In the genomic region with DNA sequence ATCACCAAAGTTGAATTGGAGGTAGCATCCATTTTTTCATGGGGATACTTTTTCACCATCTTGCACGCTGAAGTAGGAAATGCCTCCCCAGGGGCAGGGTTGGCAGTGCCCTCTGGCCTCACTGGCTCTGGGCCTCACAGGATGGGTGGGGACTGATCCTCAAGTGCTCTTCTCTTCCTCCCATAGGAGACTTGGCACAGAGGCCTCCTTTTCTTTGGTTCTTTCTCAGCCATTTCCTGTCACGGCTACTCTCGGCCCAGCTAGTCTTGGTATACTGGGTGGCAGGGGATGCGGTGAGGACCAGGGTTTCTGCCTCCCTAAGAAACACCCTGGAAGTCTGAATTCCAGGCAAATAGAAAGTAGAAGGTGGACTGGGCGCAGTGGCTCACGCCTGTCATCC, we compare ENCODE assay signal across 25 cellular contexts. TPM values are rescaled to one million over a fixed set of nuclear protein-coding genes. Genes with fewer than 3 reads are reported as not detected.
DNase-seq lines count a peak whose midpoint lies in the region; ATAC-seq, FAIRE-seq and TF ChIP-seq lines count a peak whose summit lies in the region.
"Had no signal": no experiment of that assay in that cellular context is flagged by ENCODE, and none has a peak within 500 bp of the region (broad histone marks: within the 10 kb centered on the region; RNA-seq: fewer than 3 reads in every experiment).

No MANE protein-coding gene starts in this region.

- no peaks in the 10 kb centered on the region for H3K36me3 ChIP-seq in ACC112 (ENCODE audit: insufficient read depth, low read length)
- peaks cover 13% of the 10 kb centered on the region; the same call in 1 of the 2 replicates for H3K36me3 ChIP-seq in PC-9 (ENCODE audit: low read depth)
- H3K36me3 ChIP-seq in neutrophil = peaks cover 65% of the 10 kb centered on the region
- no peaks in the 10 kb centered on the region for H3K36me3 ChIP-seq in kidney (ENCODE audit: control insufficient read depth in 1 of 2, insufficient read depth in 2 of 2, low read length in 2 of 2)
- no peaks in the 10 kb centered on the region for H3K36me3 ChIP-seq in thyroid gland
- H3K36me3 ChIP-seq: esophagus squamous epithelium, transverse colon had no signal

- no peaks in the 10 kb centered on the region for H4K20me1 ChIP-seq in PC-9 (ENCODE audit: insufficient read depth)

- no peak for FAIRE-seq in kidney (lab: Jason Lieb, UNC)
- FAIRE-seq: astrocyte, RCC 7860 had no signal

- intact Hi-C loops in PC-9 (cut with micrococcal nuclease; ENCODE audit: unreplicated experiment) (loop anchor here (1.0 kb wide), 2 partner anchors 12 to 52 kb away; no protein-coding TSS in a partner anchor), left cardiac atrium (cut with DNase I) (no loop called here), kidney (cut with DNase I) (no loop called here), thyroid gland (cut with DNase I) (no loop called here)

- TF ChIP-seq CTCF in PC-9 (conservative IDR thresholded peaks at IDR 0.05) (no peak), neutrophil (IDR thresholded peaks at IDR 0.05) (no peak), kidney (IDR thresholded peaks at IDR 0.05; ENCODE audit: borderline replicate concordance, extremely low read depth, insufficient read depth) (no peak), thyroid gland (IDR thresholded peaks at IDR 0.05) (no peak)

- CTCF ChIA-PET in PC-9 (lab: Charles Lee) = no interaction called here

- H3K9ac ChIP-seq in kidney (ENCODE audit: low read length in 2 of 2) = no peak overlapping the region

- H3K4me3 ChIP-seq in ACC112 (ENCODE audit: low read depth, low read length) = no peak overlapping the region
- H3K4me3 ChIP-seq in PC-9 = peak overlapping the region; percentile 70
- H3K4me3 ChIP-seq in neutrophil (ENCODE audit: low read depth in 1 of 2, low read length in 1 of 2) = peak overlapping the region in 1 of 2 experiments; percentile 47
- H3K4me3 ChIP-seq in kidney (ENCODE audit: low read length in 2 of 2) = no peak overlapping the region
- no peak overlapping the region for H3K4me3 ChIP-seq in thyroid gland (replicated peaks in 1 of 3)
- H3K4me3 ChIP-seq: esophagus squamous epithelium, GM23338, transverse colon had no signal

- ATAC-seq in left cardiac atrium = peak in 1 of 2 donors; percentile 27
- ATAC-seq: activated naive CD4-positive, alpha-beta T cell treated with anti-CD3 and anti-CD28 coated beads, Interleukin-2, amount 50 U/mL, for 72 hours; GM23338; T-helper 17 cell had no signal

- H3F3A ChIP-seq in PC-9 (ENCODE audit: insufficient read depth, low read depth) = peaks cover 95% of the 10 kb centered on the region

- TF ChIP-seq POLR2A in thyroid gland (IDR thresholded peaks at IDR 0.05) = no peak

- H3K9me3 ChIP-seq in PC-9 (ENCODE audit: insufficient read depth, low read depth) (no peaks in the 10 kb centered on the region), neutrophil (no peaks in the 10 kb centered on the region), kidney (ENCODE audit: control insufficient read depth in 1 of 2, low read length in 2 of 2) (no peaks in the 10 kb centered on the region), thyroid gland (no peaks in the 10 kb centered on the region)
- H3K9me3 ChIP-seq: esophagus squamous epithelium, transverse colon had no signal

- H2AFZ ChIP-seq in ACC112 (ENCODE audit: low read length, unreplicated experiment) (no peak overlapping the region), PC-9 (no peak overlapping the region)
- H2AFZ ChIP-seq: GM23338 had no signal

- H3K27ac ChIP-seq in ACC112 (ENCODE audit: low read depth, low read length) = peak overlapping the region; percentile 77
- peak overlapping the region; percentile 99 for H3K27ac ChIP-seq in PC-9
- peak overlapping the region; percentile 98 for H3K27ac ChIP-seq in neutrophil
- no peak overlapping the region for H3K27ac ChIP-seq in kidney (ENCODE audit: low read depth in 2 of 2, low read length in 2 of 2)
- peak overlapping the region in 1 of 3 donors; percentile 74 for H3K27ac ChIP-seq in thyroid gland
- H3K27ac ChIP-seq: C4-2B had no signal

- H3K4me2 ChIP-seq in PC-9 = peak overlapping the region; percentile 91
- H3K4me2 ChIP-seq: GM23338 had no signal

- H3K79me2 ChIP-seq in ACC112 (ENCODE audit: control insufficient read depth, insufficient read depth, low read length, unreplicated experiment) (no peaks in the 10 kb centered on the region), PC-9 (ENCODE audit: low read depth) (peaks cover 39% of the 10 kb centered on the region)

- POLR2A ChIA-PET in PC-9 (lab: Charles Lee; ENCODE audit: unreplicated experiment) = no interaction called here

- H3K4me1 ChIP-seq in ACC112 (ENCODE audit: control insufficient read depth, insufficient read depth, low read length, unreplicated experiment) = peaks cover 43% of the 10 kb centered on the region
- peaks cover 95% of the 10 kb centered on the region for H3K4me1 ChIP-seq in PC-9 (replicated peaks; ENCODE audit: insufficient read depth)
- H3K4me1 ChIP-seq in neutrophil (ENCODE audit: control insufficient read depth in 1 of 2, insufficient read depth in 1 of 2, low read depth in 1 of 2, low read length in 1 of 2) = peaks cover 74 to 81% of the 10 kb centered on the region in 2 experiments
- H3K4me1 ChIP-seq in kidney (ENCODE audit: control insufficient read depth in 1 of 2, insufficient read depth in 1 of 2, low read depth in 1 of 2, low read length in 2 of 2) = peaks cover 7 to 13% of the 10 kb centered on the region in 2 donors
- peaks cover 9 to 75% of the 10 kb centered on the region in 2 donors for H3K4me1 ChIP-seq in thyroid gland

- H3K9me2 ChIP-seq in PC-9 (ENCODE audit: insufficient read depth) = no peaks in the 10 kb centered on the region

- DNase-seq in PC-9 = peak; percentile 62 to 82
- DNase-seq in left cardiac atrium = peak; percentile 60
- no peak for DNase-seq in COLO829 (ENCODE audit: low spot score)
- DNase-seq in foreskin melanocyte = no peak
- DNase-seq in kidney = no peak
- no peak for DNase-seq in thyroid gland
- DNase-seq: activated CD4-positive, alpha-beta T cell treated with anti-CD3 and anti-CD28 coated beads, Interleukin-2, amount 10 ng/mL, durations not matched to agents 24 days and 14 days; cerebellar nuclear complex; DMS 273 treated with DMSO at 0.1 percent for 48 hours; effector CD8-positive, alpha-beta T cell; esophagus squamous epithelium; kidney glomerular epithelial cell; NCI-H1417; NCI-H446 treated with DMSO at 0.1 percent for 48 hours; stimulated activated CD4-positive, alpha-beta T cell treated with anti-CD3 and anti-CD28 coated beads, Interleukin-4, amount 100 ng/mL, for 1 hour; stimulated activated naive CD4-positive, alpha-beta T cell treated with Interleukin-2 at 50 U/mL for 16 hours; T-helper 17 cell; transverse colon had no signal

- WGBS in thyroid gland, 2 donors = 72 to 75% methylated on average over 6 of the region's 6 CpGs

- BruUV-seq in PC-9 (replicated peaks; lab: Mats Ljungman, UMichigan) = no TSS peak

- H3K27me3 ChIP-seq in ACC112 (ENCODE audit: insufficient read depth, low read length) (no peaks in the 10 kb centered on the region), PC-9 (ENCODE audit: insufficient read depth, low read depth) (no peaks in the 10 kb centered on the region), neutrophil (no peaks in the 10 kb centered on the region), thyroid gland (no peaks in the 10 kb centered on the region)
- H3K27me3 ChIP-seq: esophagus squamous epithelium, transverse colon had no signal

RNA-seq across cellular contexts. Expression of a gene that starts 58.2 kb away (rescaled TPM):
- 0.80 and 1.5 TPM in 2 replicates for total RNA-seq in PC-9 (2021)
- 100 to 1,000 TPM; 147 to 297 TPM for total RNA-seq in left cardiac atrium
- 321 TPM for total RNA-seq in kidney
- polyA plus RNA-seq in kidney (ENCODE audit: insufficient read depth, low read depth, low replicate concordance) = 44.3 TPM
- total RNA-seq in thyroid gland = 100 to 1,000 TPM in 2 of 4 donors, 10 to 100 TPM in 2; 59.1 to 184 (median 101) TPM
- total RNA-seq: GM23338 had no signal
- polyA plus RNA-seq: GM23338 had no signal

Comparison
In these comparisons a context has a peak if more than half of its experiments do, and no peak if none do; other contexts are left out.
1. H3K27ac ChIP-seq: peak in ACC112 (single experiment), PC-9 (single experiment) and neutrophil (single experiment); none in kidney (0 of 2).
2. DNase-seq: peak in PC-9 (2 of 2) and left cardiac atrium (single experiment); none in COLO829 (single experiment), foreskin melanocyte (single experiment), kidney (single experiment) and thyroid gland (0 of 2).
3. RNA of a gene that starts 58.2 kb away (total RNA-seq): 321 TPM in kidney (single experiment), 147 to 297 TPM in left cardiac atrium and 59.1 to 184 TPM in thyroid gland; 0.80 to 1.5 TPM in PC-9; every median in the first group is over 10 times any median in the second.